9 cellular contexts compared by ENCODE assay signal in genomic region chr1:35120458-35121133, GRCh38. TPM values are rescaled to one million over a fixed set of nuclear protein-coding genes. Genes with fewer than 3 reads are reported as not detected.
DNase-seq lines count a peak whose midpoint lies in the region; ATAC-seq and TF ChIP-seq lines count a peak whose summit lies in the region.
"Had no signal": no experiment of that assay in that cellular context is flagged by ENCODE, and none has a peak within 500 bp of the region (broad histone marks: within the 10 kb centered on the region; RNA-seq: fewer than 3 reads in every experiment).

No MANE protein-coding gene starts in this region.

- H3K27me3 ChIP-seq in ACC112 (ENCODE audit: insufficient read depth, low read length) (no peaks in the 10 kb centered on the region), right lobe of liver (no peaks in the 10 kb centered on the region)

- DNase-seq in GM20000 (ENCODE audit: low spot score) = peak; percentile 63
- peak; percentile 24 for DNase-seq in astrocyte of the hippocampus (ENCODE audit: low read depth, low spot score)
- DNase-seq in right lobe of liver = peak; percentile 48 to 57 (median 49)
- no peak for DNase-seq in substantia nigra (lab: John Stamatoyannopoulos, UW)
- DNase-seq: NCI-H226 had no signal

- TF ChIP-seq CTCF in GM20000 (IDR thresholded peaks at IDR 0.05; ENCODE audit: extremely low read depth, missing control alignments) = no peak
- TF ChIP-seq CTCF in right lobe of liver (IDR thresholded peaks at IDR 0.05) = no peak

- 23% methylated on average over 13 of the region's 36 CpGs for WGBS in right lobe of liver (ENCODE audit: insufficient coverage, low coverage, low lambda C conversion rate, missing lambda C conversion rate)

- H2AFZ ChIP-seq in ACC112 (ENCODE audit: low read length, unreplicated experiment) = peak overlapping the region; percentile 71

- H3K4me1 ChIP-seq in ACC112 (ENCODE audit: control insufficient read depth, insufficient read depth, low read length, unreplicated experiment) = peaks cover 5% of the 10 kb centered on the region
- H3K4me1 ChIP-seq in right lobe of liver = peaks cover 0 to 5% (median 0%) of the 10 kb centered on the region in 4 donors

- H3K27ac ChIP-seq in ACC112 (ENCODE audit: low read depth, low read length) (no peak overlapping the region), right lobe of liver (peak overlapping the region in 1 of 3 donors; percentile 67), substantia nigra (ENCODE audit: low read depth, low read length, poor library complexity, severe bottlenecking) (no peak overlapping the region)

- H3K36me3 ChIP-seq in ACC112 (ENCODE audit: insufficient read depth, low read length) (no peaks in the 10 kb centered on the region), right lobe of liver (no peaks in the 10 kb centered on the region)

- ATAC-seq in right lobe of liver (peak; percentile 89 to 94 (median 92)), GM21737 (IDR thresholded peaks at IDR 0.05; ENCODE audit: unreplicated experiment) (no peak), HG03175 (IDR thresholded peaks at IDR 0.05; ENCODE audit: unreplicated experiment) (no peak), GM18867 (IDR thresholded peaks at IDR 0.05; ENCODE audit: unreplicated experiment) (no peak)

- no peaks in the 10 kb centered on the region for H3K79me2 ChIP-seq in ACC112 (ENCODE audit: control insufficient read depth, insufficient read depth, low read length, unreplicated experiment)

- peak; percentile 30 for TF ChIP-seq POLR2A in right lobe of liver (IDR thresholded peaks at IDR 0.05)

- peak overlapping the region; percentile 66 for H3K4me3 ChIP-seq in ACC112 (ENCODE audit: low read depth, low read length)
- peak overlapping the region; percentile 42 to 59 (median 52) for H3K4me3 ChIP-seq in right lobe of liver

- H3K9me3 ChIP-seq in right lobe of liver = no peaks in the 10 kb centered on the region

- intact Hi-C loops in right lobe of liver (cut with DNase I) = no loop called here

RNA-seq across cellular contexts. Expression of gene ZMYM1, which starts 41.4 kb away (rescaled TPM):
- 10 to 100 TPM in 1 of 6 experiments, 1 to 10 TPM in 5; 6.7 to 10.4 (median 7.6) TPM for total RNA-seq in right lobe of liver

Comparison
In these comparisons a context has a peak if more than half of its experiments do, and no peak if none do; other contexts are left out.
1. DNase-seq: peak in GM20000 (single experiment), astrocyte of the hippocampus (single experiment) and right lobe of liver (3 of 3); none in substantia nigra (0 of 49).
2. ATAC-seq: peak in right lobe of liver (4 of 4); none in GM21737 (single experiment), HG03175 (single experiment) and GM18867 (single experiment).